ENCODE assay signal across 1 cellular context in genomic region chr9:68983008-68983411, GRCh38.
TF ChIP-seq lines count a peak whose summit lies in the region.

No MANE protein-coding gene starts in this region.

TF ChIP-seq in GM23338, 12 proteins besides CTCF, POLR2A, EP300 and RAD21 (continued from another document):
- TF ChIP-seq REST (IDR thresholded peaks at IDR 0.05; ENCODE audit: unreplicated experiment) (no peak), ZNF462 (CRISPR knock-in tag; IDR thresholded peaks at IDR 0.05) (no peak), POLR2AphosphoS5 (IDR thresholded peaks at IDR 0.05; ENCODE audit: low read depth) (no peak), EZH2phosphoT487 (IDR thresholded peaks at IDR 0.05; ENCODE audit: unreplicated experiment) (no peak), ZNF114 (CRISPR knock-in tag; IDR thresholded peaks at IDR 0.05) (no peak)
TF ChIP-seq in GM23338: peak in this region for 0.
